1 cellular context compared by ENCODE assay signal in genomic region chr10:52984169-52984568, GRCh38.
TF ChIP-seq lines count a peak whose summit lies in the region.

No MANE protein-coding gene starts in this region.

TF ChIP-seq in GM23338, 12 proteins besides CTCF, POLR2A, EP300 and RAD21 (continued from another document):
- no peak for TF ChIP-seq ZNF462 (CRISPR knock-in tag; IDR thresholded peaks at IDR 0.05)
- no peak for TF ChIP-seq JUNB (IDR thresholded peaks at IDR 0.05; ENCODE audit: unreplicated experiment)
- no peak for TF ChIP-seq STAT1 (IDR thresholded peaks at IDR 0.05; ENCODE audit: unreplicated experiment)
- no peak for TF ChIP-seq REST (IDR thresholded peaks at IDR 0.05; ENCODE audit: unreplicated experiment)
- TF ChIP-seq NANOG (IDR thresholded peaks at IDR 0.05; ENCODE audit: borderline replicate concordance): no peak
- TF ChIP-seq POLR2AphosphoS5 (IDR thresholded peaks at IDR 0.05; ENCODE audit: low read depth): no peak
TF ChIP-seq in GM23338: peak in this region for 0.
